ENCODE assay signal across 22 cellular contexts in genomic region chr22:23300476-23300875, GRCh38.
DNase-seq lines count a peak whose midpoint lies in the region; ATAC-seq, FAIRE-seq and TF ChIP-seq lines count a peak whose summit lies in the region.
"Had no signal": no experiment of that assay in that cellular context is flagged by ENCODE, and none has a peak within 500 bp of the region (broad histone marks: within the 10 kb centered on the region; RNA-seq: fewer than 3 reads in every experiment).

No MANE protein-coding gene starts in this region.

- no peak for TF ChIP-seq RAD21 in HepG2 (CRISPR knock-in tag; IDR thresholded peaks at IDR 0.05)

- peaks cover 5 to 77% of the 10 kb centered on the region in 2 experiments for H3K36me3 ChIP-seq in HEK293 (ENCODE audit: control insufficient read depth in 2 of 2, insufficient read depth in 1 of 2, low read length in 2 of 2)
- no peaks in the 10 kb centered on the region for H3K36me3 ChIP-seq in mucosa of descending colon (ENCODE audit: low read depth)
- H3K36me3 ChIP-seq in HepG2 (replicated peaks in 1 of 2; ENCODE audit: control insufficient read depth in 1 of 2, insufficient read depth in 2 of 2, low read length in 2 of 2), result peaks cover 10 to 44% of the 10 kb centered on the region in 2 experiments; a peak in 4 of 5 replicates

- no peak overlapping the region for H3K27ac Mint-ChIP-seq in HFFc6
- no peak overlapping the region for H3K27ac Mint-ChIP-seq in glutamatergic neuron (ENCODE audit: unreplicated experiment)
- H3K27ac Mint-ChIP-seq: CD4-positive, alpha-beta T cell; GM23338 had no signal

- H3K27ac ChIP-seq in HEK293 (ENCODE audit: extremely low read depth, low read depth, low read length) (no peak overlapping the region), HepG2 (ENCODE audit: extremely low read length, insufficient read depth, low read length) (no peak overlapping the region)
- H3K27ac ChIP-seq: C4-2B, HL-60 had no signal

- H2AFZ ChIP-seq in HepG2 (ENCODE audit: low read length), result no peak overlapping the region
- H2AFZ ChIP-seq: GM23338 had no signal

- TF ChIP-seq CTCF in HEK293 (tag by site-specific recombination; IDR thresholded peaks at IDR 0.05) (no peak), HFFc6 (IDR thresholded peaks at IDR 0.05) (peak; percentile 29), glutamatergic neuron (IDR thresholded peaks at IDR 0.05; ENCODE audit: partially characterized antibody, unreplicated experiment) (no peak), mucosa of descending colon (IDR thresholded peaks at IDR 0.05) (no peak), HepG2 (CRISPR knock-in tag; IDR thresholded peaks at IDR 0.05) (no peak)

- intact Hi-C loops in mucosa of descending colon (cut with DNase I, micrococcal nuclease) (no loop called here), HepG2 (cut with micrococcal nuclease; ENCODE audit: unreplicated experiment) (no loop called here)

- in situ Hi-C loops in HepG2 (cut with HindIII; ENCODE audit: extremely low pct_ligation_motif_present, low pct_unique_long_range_greater_than_20kb), result no loop called here

- H3K4me2 ChIP-seq in HepG2 (ENCODE audit: low read depth, low read length), result no peak overlapping the region
- H3K4me2 ChIP-seq: GM23338 had no signal

- WGBS in HepG2 (ENCODE audit: low lambda C conversion rate), result 79% methylated on average over 2 of the region's 6 CpGs

- H3K4me1 Mint-ChIP-seq in HFFc6 (ENCODE audit: low read depth) (peaks cover 18% of the 10 kb centered on the region), glutamatergic neuron (ENCODE audit: low read depth, unreplicated experiment) (peaks cover 4% of the 10 kb centered on the region)
- H3K4me1 Mint-ChIP-seq: GM23338 had no signal

- H3K9me3 Mint-ChIP-seq in HFFc6 (no peaks in the 10 kb centered on the region), glutamatergic neuron (ENCODE audit: unreplicated experiment) (peaks cover 7% of the 10 kb centered on the region)
- H3K9me3 Mint-ChIP-seq: CD4-positive, alpha-beta T cell; GM23338 had no signal

- POLR2A ChIA-PET in HEK293 (lab: Yijun Ruan, JAX) (no interaction called here), HepG2 (lab: Yijun Ruan, JAX) (no interaction called here)

- CTCF ChIA-PET in HEK293 (lab: Yijun Ruan, JAX) (interaction anchor here (0.7 to 1.4 kb wide), 2 partner anchors 11 to 125 kb away, joined by 3 to 7 read pairs; no protein-coding TSS in a partner anchor), HepG2 (lab: Yijun Ruan, JAX; ENCODE audit: low intra/inter-chr PET ratio, low total read pairs) (no interaction called here)

- no peaks in the 10 kb centered on the region for H3K27me3 ChIP-seq in HepG2 (ENCODE audit: control insufficient read depth in 1 of 2, insufficient read depth in 2 of 2, low read length in 2 of 2)

- peaks cover 18% of the 10 kb centered on the region for H3K36me3 Mint-ChIP-seq in HFFc6 (ENCODE audit: low read depth)
- H3K36me3 Mint-ChIP-seq in glutamatergic neuron (ENCODE audit: unreplicated experiment), result peaks cover 7% of the 10 kb centered on the region

- H3K4me3 Mint-ChIP-seq in HFFc6 (no peak overlapping the region), glutamatergic neuron (ENCODE audit: unreplicated experiment) (no peak overlapping the region)
- H3K4me3 Mint-ChIP-seq: CD4-positive, alpha-beta T cell; GM23338 had no signal

- H3K4me3 ChIP-seq in HEK293 (ENCODE audit: low read depth, low read length), result no peak overlapping the region
- no peak overlapping the region for H3K4me3 ChIP-seq in mucosa of descending colon
- H3K4me3 ChIP-seq in HepG2 (replicated peaks in 1 of 3; ENCODE audit: insufficient read depth in 1 of 3, low read depth in 2 of 3, low read length in 3 of 3), result no peak overlapping the region
- H3K4me3 ChIP-seq: GM23338, K562 had no signal

- H3K9me3 ChIP-seq in HEK293 (ENCODE audit: control insufficient read depth, insufficient read depth, low read depth, low read length) (no peaks in the 10 kb centered on the region), mucosa of descending colon (no peaks in the 10 kb centered on the region), HepG2 (ENCODE audit: low read length) (no peaks in the 10 kb centered on the region)

- no peaks in the 10 kb centered on the region for H3K79me2 ChIP-seq in HepG2 (ENCODE audit: insufficient read depth, low read length)

- no peaks in the 10 kb centered on the region; the same call in none of the 2 replicates for H3K27me3 Mint-ChIP-seq in HFFc6 (ENCODE audit: insufficient read depth)
- H3K27me3 Mint-ChIP-seq in glutamatergic neuron (ENCODE audit: unreplicated experiment), result peaks cover 11% of the 10 kb centered on the region
- H3K27me3 Mint-ChIP-seq: CD4-positive, alpha-beta T cell had no signal

- TF ChIP-seq EP300 in HepG2 (IDR thresholded peaks at IDR 0.05; ENCODE audit: low read depth in 2 of 2, low read length in 2 of 2) (no peak), HepG2 (CRISPR knock-in tag; IDR thresholded peaks at IDR 0.05; ENCODE audit: borderline replicate concordance) (no peak)

- ATAC-seq in mucosa of descending colon (no peak), HepG2 (no peak)
- ATAC-seq: GM23338, K562 had no signal

- DNase-seq in HFFc6 (no peak), glutamatergic neuron (peak; percentile 6), mucosa of descending colon (peak in 2 of 3 donors; percentile 8 to 37), AG08395 (ENCODE audit: low spot score) (no peak), SHP77 (lab: John Stamatoyannopoulos, UW) (no peak), activated gamma-delta T cell treated with Interleukin-2 at 50 U/mL for 16 hours (no peak), HepG2 (ENCODE audit: low spot score) (no peak)
- DNase-seq: ACHN; AML-193; CD4-positive, alpha-beta T cell; DMS153; DMS79; GF-D8; HCEC 1CT; IMR-90 had no signal

- peaks cover 1% of the 10 kb centered on the region; the same call in 1 of the 2 replicates for H3K4me1 ChIP-seq in HEK293 (ENCODE audit: control insufficient read depth, insufficient read depth, low read length)
- no peaks in the 10 kb centered on the region for H3K4me1 ChIP-seq in mucosa of descending colon (ENCODE audit: low read depth)
- H3K4me1 ChIP-seq in HepG2 (ENCODE audit: insufficient read depth, low read length), result no peaks in the 10 kb centered on the region

- H3K9ac ChIP-seq in HepG2 (ENCODE audit: insufficient read depth, low read depth, low read length), result no peak overlapping the region

- BruUV-seq in HepG2 (replicated peaks; lab: Mats Ljungman, UMichigan), result no TSS peak

- no peak for TF ChIP-seq POLR2A in HepG2 (IDR thresholded peaks at IDR 0.05; ENCODE audit: insufficient read depth in 1 of 2, low read depth in 2 of 2, low read length in 2 of 2)

- H4K20me1 ChIP-seq in HepG2 (ENCODE audit: insufficient read depth, low read length), result no peaks in the 10 kb centered on the region

- FAIRE-seq in HepG2 (lab: Jason Lieb, UNC), result no peak
- FAIRE-seq: A204.1, H54, K562 had no signal

TF ChIP-seq in HEK293, 187 proteins besides CTCF, POLR2A, EP300 and RAD21:
- peak; percentile 0; the same call in 1 of the 2 replicates for TF ChIP-seq ZNF146 (tag by site-specific recombination; IDR thresholded peaks at IDR 0.05)
- no peak for TF ChIP-seq SP7 (tag by site-specific recombination; IDR thresholded peaks at IDR 0.05)

TF ChIP-seq in HepG2, 621 proteins besides CTCF, POLR2A, EP300 and RAD21:
- no peak for TF ChIP-seq SMARCC2 (IDR thresholded peaks at IDR 0.05)
- TF ChIP-seq FOXM1 (CRISPR knock-in tag; IDR thresholded peaks at IDR 0.05), result no peak

Comparison
In these comparisons a context has a peak if more than half of its experiments do, and no peak if none do; other contexts are left out.
1. DNase-seq: peak in glutamatergic neuron (single experiment) and mucosa of descending colon (2 of 3); none in HFFc6 (single experiment), AG08395 (single experiment), SHP77 (0 of 2), activated gamma-delta T cell treated with Interleukin-2 at 50 U/mL for 16 hours (single experiment) and HepG2 (single experiment).